In the genomic region with DNA sequence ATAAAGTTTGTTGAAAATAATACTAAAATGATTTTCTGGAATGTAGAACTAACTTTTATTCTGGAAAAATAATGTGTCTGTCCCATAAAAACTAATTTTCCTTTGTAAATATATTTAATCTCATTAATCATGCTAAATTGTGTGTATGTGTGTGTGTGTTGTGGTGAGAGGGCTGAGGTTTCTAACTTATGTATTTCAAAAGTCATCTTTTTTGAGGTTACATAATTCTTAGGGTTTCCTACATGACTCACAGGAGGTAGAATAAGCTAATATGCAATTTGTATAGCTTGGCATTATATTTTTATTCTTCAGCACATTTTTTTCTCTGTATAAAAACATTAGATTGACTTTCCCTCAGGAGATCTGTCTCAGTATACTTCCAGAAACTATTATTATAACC, we compare ENCODE assay signal across 7 cellular contexts.
"Had no signal": no experiment of that assay in that cellular context is flagged by ENCODE, and none has a peak within 500 bp of the region (broad histone marks: within the 10 kb centered on the region; RNA-seq: fewer than 3 reads in every experiment).

No MANE protein-coding gene starts in this region.

- H3K27ac ChIP-seq: HL-60 had no signal

- ATAC-seq: GM23338, HepG2 had no signal

- H3K4me3 ChIP-seq: GM23338 had no signal

- DNase-seq: H9, HCEC 1CT, KBM-7 had no signal

- H3K27ac Mint-ChIP-seq: GM23338, H9, IgD-negative memory B cell had no signal

- H3K4me3 Mint-ChIP-seq: GM23338, H9, IgD-negative memory B cell had no signal

- H3K4me2 ChIP-seq: GM23338 had no signal

- H3K4me1 Mint-ChIP-seq: GM23338, H9, IgD-negative memory B cell had no signal

- H2AFZ ChIP-seq: GM23338 had no signal

- H3K9me3 Mint-ChIP-seq: GM23338 had no signal
